Comparison of ENCODE assay signal across 1 cellular context in the genomic region with DNA sequence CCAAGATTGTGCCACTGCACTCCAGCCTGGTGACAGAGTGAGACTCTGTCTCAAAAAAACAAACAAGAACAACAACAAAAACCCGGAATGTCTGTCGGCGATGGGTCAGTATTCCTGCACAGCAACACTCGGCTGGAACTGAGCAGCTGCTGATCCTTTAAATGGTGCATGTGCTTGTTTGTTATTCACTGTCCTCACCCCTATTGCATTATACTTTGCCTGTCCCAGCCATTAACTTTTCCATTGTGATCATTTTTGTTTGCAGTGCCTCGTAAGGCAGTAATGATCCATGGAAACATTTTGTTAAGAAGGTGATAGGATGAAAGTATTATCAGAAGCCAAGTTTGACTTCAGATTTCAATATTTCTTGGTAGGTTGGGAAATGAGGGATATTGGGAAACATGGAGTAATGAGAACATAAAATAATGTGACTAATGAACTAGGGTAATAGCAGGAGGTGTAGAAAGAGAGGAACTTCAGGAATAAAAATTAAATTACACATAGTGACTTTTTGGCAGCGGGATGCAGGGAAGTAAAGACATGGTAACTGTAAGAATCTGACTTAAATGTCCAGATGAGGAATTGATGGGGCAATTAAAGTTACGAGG.
TF ChIP-seq lines count a peak whose summit lies in the region.

No MANE protein-coding gene starts in this region.

TF ChIP-seq in HepG2, 621 proteins besides CTCF, POLR2A, EP300 and RAD21 (continued from another document):
- no peak for TF ChIP-seq ZBTB20 (CRISPR knock-in tag; IDR thresholded peaks at IDR 0.05; ENCODE audit: borderline replicate concordance, low read depth)
- no peak for TF ChIP-seq MIER3 (CRISPR knock-in tag; IDR thresholded peaks at IDR 0.05; ENCODE audit: borderline replicate concordance)
- no peak for TF ChIP-seq CAMTA2 (CRISPR knock-in tag; IDR thresholded peaks at IDR 0.05; ENCODE audit: borderline replicate concordance)
- 0 out of 2 replicates have a peak, but pooled peaks have one; percentile 15 for TF ChIP-seq NCOA2 (CRISPR knock-in tag; IDR thresholded peaks at IDR 0.05)
- TF ChIP-seq SETDB1 (CRISPR knock-in tag; IDR thresholded peaks at IDR 0.05; ENCODE audit: borderline replicate concordance) = no peak
- TF ChIP-seq RFXANK (CRISPR knock-in tag; IDR thresholded peaks at IDR 0.05) = no peak
- no peak for TF ChIP-seq ATAD3A (CRISPR knock-in tag; IDR thresholded peaks at IDR 0.05)
- TF ChIP-seq, protein P1, sequence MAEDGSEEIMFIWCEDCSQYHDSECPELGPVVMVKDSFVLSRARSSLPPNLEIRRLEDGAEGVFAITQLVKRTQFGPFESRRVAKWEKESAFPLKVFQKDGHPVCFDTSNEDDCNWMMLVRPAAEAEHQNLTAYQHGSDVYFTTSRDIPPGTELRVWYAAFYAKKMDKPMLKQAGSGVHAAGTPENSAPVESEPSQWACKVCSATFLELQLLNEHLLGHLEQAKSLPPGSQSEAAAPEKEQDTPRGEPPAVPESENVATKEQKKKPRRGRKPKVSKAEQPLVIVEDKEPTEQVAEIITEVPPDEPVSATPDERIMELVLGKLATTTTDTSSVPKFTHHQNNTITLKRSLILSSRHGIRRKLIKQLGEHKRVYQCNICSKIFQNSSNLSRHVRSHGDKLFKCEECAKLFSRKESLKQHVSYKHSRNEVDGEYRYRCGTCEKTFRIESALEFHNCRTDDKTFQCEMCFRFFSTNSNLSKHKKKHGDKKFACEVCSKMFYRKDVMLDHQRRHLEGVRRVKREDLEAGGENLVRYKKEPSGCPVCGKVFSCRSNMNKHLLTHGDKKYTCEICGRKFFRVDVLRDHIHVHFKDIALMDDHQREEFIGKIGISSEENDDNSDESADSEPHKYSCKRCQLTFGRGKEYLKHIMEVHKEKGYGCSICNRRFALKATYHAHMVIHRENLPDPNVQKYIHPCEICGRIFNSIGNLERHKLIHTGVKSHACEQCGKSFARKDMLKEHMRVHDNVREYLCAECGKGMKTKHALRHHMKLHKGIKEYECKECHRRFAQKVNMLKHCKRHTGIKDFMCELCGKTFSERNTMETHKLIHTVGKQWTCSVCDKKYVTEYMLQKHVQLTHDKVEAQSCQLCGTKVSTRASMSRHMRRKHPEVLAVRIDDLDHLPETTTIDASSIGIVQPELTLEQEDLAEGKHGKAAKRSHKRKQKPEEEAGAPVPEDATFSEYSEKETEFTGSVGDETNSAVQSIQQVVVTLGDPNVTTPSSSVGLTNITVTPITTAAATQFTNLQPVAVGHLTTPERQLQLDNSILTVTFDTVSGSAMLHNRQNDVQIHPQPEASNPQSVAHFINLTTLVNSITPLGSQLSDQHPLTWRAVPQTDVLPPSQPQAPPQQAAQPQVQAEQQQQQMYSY (CRISPR knock-in tag; IDR thresholded peaks at IDR 0.05) = peak; percentile 74; the same call in 1 of the 2 replicates
- TF ChIP-seq, protein P2, sequence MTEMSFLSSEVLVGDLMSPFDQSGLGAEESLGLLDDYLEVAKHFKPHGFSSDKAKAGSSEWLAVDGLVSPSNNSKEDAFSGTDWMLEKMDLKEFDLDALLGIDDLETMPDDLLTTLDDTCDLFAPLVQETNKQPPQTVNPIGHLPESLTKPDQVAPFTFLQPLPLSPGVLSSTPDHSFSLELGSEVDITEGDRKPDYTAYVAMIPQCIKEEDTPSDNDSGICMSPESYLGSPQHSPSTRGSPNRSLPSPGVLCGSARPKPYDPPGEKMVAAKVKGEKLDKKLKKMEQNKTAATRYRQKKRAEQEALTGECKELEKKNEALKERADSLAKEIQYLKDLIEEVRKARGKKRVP (CRISPR knock-in tag; IDR thresholded peaks at IDR 0.05) = 0 out of 4 replicates have a peak, but pooled peaks of 1 of the 2 experiments have one; percentile 29
- peak; percentile 18; the same call in 1 of the 2 replicates for TF ChIP-seq GATAD2A (CRISPR knock-in tag; IDR thresholded peaks at IDR 0.05)
- no peak for TF ChIP-seq ZNF546 (CRISPR knock-in tag; conservative IDR thresholded peaks at IDR 0.05)
- no peak for TF ChIP-seq ZNF761 (CRISPR knock-in tag; conservative IDR thresholded peaks at IDR 0.05)
- TF ChIP-seq ZNF138 (CRISPR knock-in tag; IDR thresholded peaks at IDR 0.05; ENCODE audit: low read depth) = no peak
- TF ChIP-seq ZC3H4 (CRISPR knock-in tag; IDR thresholded peaks at IDR 0.05; ENCODE audit: borderline replicate concordance) = no peak
